10 cellular contexts compared by ENCODE assay signal in the genomic region with DNA sequence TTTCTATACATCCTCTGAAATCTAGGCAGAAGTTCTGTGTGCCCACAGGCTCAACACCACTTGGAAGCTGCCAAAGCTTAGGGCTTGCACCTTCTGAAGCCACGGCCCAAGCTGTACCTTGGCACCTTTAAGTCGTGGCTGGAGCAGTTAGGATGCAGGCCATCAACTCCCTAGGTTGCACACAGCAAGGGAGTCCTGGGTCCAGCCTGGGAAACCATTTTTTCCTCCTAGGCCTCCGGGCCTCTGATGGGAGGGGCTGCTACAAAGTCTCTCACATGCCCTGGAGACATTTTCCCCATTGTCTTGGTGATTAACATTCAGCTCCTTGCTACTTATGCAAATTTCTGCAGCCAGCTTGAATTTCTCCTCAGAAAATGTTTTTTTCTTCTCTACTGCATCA. TPM values are rescaled to one million over a fixed set of nuclear protein-coding genes. Genes with fewer than 3 reads are reported as not detected.
"Had no signal": no experiment of that assay in that cellular context is flagged by ENCODE, and none has a peak within 500 bp of the region (broad histone marks: within the 10 kb centered on the region; RNA-seq: fewer than 3 reads in every experiment).

No MANE protein-coding gene starts in this region.

- H3K4me3 Mint-ChIP-seq: IgD-negative memory B cell had no signal

- H3K36me3 Mint-ChIP-seq: IgD-negative memory B cell had no signal

- H3K27me3 Mint-ChIP-seq: IgD-negative memory B cell had no signal

- H3K27ac ChIP-seq: HL-60 had no signal

- DNase-seq: IMR-90, KBM-7, KG1 had no signal

- H3K4me3 ChIP-seq: K562 had no signal

- H3K27ac Mint-ChIP-seq: IgD-negative memory B cell had no signal

- ATAC-seq: HepG2, K562 had no signal

- FAIRE-seq: HepG2, HTR-8/SVneo, K562 had no signal

RNA-seq across cellular contexts. Expression of a gene that starts 15.5 kb away (rescaled TPM):
- polyA plus RNA-seq: K562 had no signal

RNA-seq across cellular contexts. Expression of a gene that starts 15.8 kb away (rescaled TPM):
- total RNA-seq: HepG2, HT-29, HT1080, IMR-90, K562 had no signal
- polyA plus RNA-seq: HepG2, IMR-90, K562 had no signal
